In genomic region chr12:6323340-6323994, GRCh38 we compare ENCODE assay signal across 1 cellular context.
TF ChIP-seq lines count a peak whose summit lies in the region.

No MANE protein-coding gene starts in this region.

TF ChIP-seq in WTC11, 78 proteins besides CTCF, POLR2A, EP300 and RAD21 (continued from another document):
- TF ChIP-seq AR (CRISPR knock-in tag; IDR thresholded peaks at IDR 0.05), result no peak
